Comparison of ENCODE assay signal across 13 cellular contexts in genomic region chr5:128951301-128951700, GRCh38. TPM values are rescaled to one million over a fixed set of nuclear protein-coding genes. Genes with fewer than 3 reads are reported as not detected.
"Had no signal": no experiment of that assay in that cellular context is flagged by ENCODE, and none has a peak within 500 bp of the region (broad histone marks: within the 10 kb centered on the region; RNA-seq: fewer than 3 reads in every experiment).

No MANE protein-coding gene starts in this region.

RNA-seq across cellular contexts. Expression of gene SLC27A6, which starts 14.0 kb away (rescaled TPM):
- total RNA-seq: activated B cell treated with CpG ODN at 0.5 μM for 24 hours; activated CD4-positive, alpha-beta memory T cell treated with anti-CD3 and anti-CD28 coated beads for 36 hours; activated CD4-positive, alpha-beta memory T cell treated with anti-CD3 and anti-CD28 coated beads, Interleukin-2, amount 10 ng/mL, durations not matched to agents 7 days and 5 days; activated CD4-positive, alpha-beta T cell treated with anti-CD3 and anti-CD28 coated beads for 36 hours; activated CD4-positive, alpha-beta T cell treated with anti-CD3 and anti-CD28 coated beads, Interleukin-2, amount 10 ng/mL, durations not matched to agents 24 days and 14 days; activated CD4-positive, alpha-beta T cell treated with anti-CD3 and anti-CD28 coated beads, Interleukin-2, amount 10 ng/mL, durations not matched to agents 7 days and 5 days; activated CD8-positive, alpha-beta memory T cell treated with anti-CD3 and anti-CD28 coated beads for 36 hours; activated CD8-positive, alpha-beta memory T cell treated with anti-CD3 and anti-CD28 coated beads, Interleukin-2, amount 10 ng/mL, durations not matched to agents 7 days and 5 days; activated CD8-positive, alpha-beta T cell treated with anti-CD3 and anti-CD28 coated beads for 36 hours; activated CD8-positive, alpha-beta T cell treated with anti-CD3 and anti-CD28 coated beads, Interleukin-2, amount 10 ng/mL, durations not matched to agents 7 days and 5 days; T-helper 1 cell treated with Interleukin-12 subunit alpha and Interleukin-12 subunit beta and Interleukin-4 antibody, amounts not matched to agents 30 ng/mL and 1 ng/mL, for 36 hours; T-helper 17 cell; T-helper 2 cell treated with Interferon-gamma antibody and Interleukin-4, amounts not matched to agents 100 ng/mL and 5 ng/mL, for 36 hours had no signal
